8 cellular contexts compared by ENCODE assay signal in the genomic region with DNA sequence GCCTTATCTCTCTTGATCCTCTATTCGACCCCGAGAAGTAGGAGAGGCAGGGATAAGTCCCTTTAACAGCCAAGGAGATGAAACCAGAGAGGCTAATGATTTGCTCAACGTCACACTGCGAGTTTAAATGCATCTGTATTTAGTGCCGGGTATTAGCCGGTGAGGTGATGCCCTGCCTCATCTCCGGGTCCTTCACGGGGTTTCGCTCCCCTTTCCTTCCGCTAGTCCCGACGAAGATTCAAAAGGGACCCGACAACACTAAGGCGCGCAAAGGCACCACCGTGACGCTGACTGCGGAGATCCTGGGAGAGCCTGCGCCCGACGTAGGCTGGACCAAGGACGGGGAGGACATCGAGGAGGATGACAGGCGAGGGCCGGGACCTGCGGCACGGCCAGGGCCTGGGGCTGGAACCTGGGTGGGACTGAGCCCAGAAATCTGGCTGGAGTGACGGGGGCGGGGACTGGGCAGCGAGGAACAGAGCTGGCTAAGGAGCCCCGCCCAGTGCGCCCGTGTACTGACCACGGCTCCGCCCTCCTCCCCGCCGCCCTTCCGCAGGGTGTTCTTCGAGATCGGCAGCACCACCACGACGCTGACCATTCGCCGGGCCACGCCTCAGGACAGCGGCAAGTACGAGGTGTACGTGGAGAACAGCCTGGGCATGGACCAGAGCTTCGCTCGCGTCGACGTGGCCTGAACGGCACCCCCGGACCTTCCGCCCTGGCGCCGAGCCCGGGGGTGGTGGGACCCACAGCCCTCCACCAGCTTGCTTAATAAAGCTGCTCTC. TPM values are rescaled to one million over a fixed set of nuclear protein-coding genes. Genes with fewer than 3 reads are reported as not detected.
DNase-seq lines count a peak whose midpoint lies in the region; ATAC-seq and TF ChIP-seq lines count a peak whose summit lies in the region.

No MANE protein-coding gene starts in this region.

- ATAC-seq in GM21515 (IDR thresholded peaks at IDR 0.05; ENCODE audit: unreplicated experiment) (peak; percentile 13), HG02884 (IDR thresholded peaks at IDR 0.05; ENCODE audit: unreplicated experiment) (no peak)

- H3K27me3 Mint-ChIP-seq in CD8-positive, alpha-beta memory T cell: peaks cover 28 to 50% of the 10 kb centered on the region in 2 donors

- H3K4me1 ChIP-seq in CD8-positive, alpha-beta memory T cell (ENCODE audit: insufficient read depth, low read length): peaks cover 26% of the 10 kb centered on the region
- H3K4me1 ChIP-seq in esophagus squamous epithelium (peaks cover 8 to 54% (median 25%) of the 10 kb centered on the region in 3 donors), muscle layer of duodenum (ENCODE audit: control insufficient read depth in 1 of 2, insufficient read depth in 2 of 2, low read length in 2 of 2) (peaks cover 11 to 35% of the 10 kb centered on the region in 2 donors), uterus (peaks cover 0 to 4% of the 10 kb centered on the region in 2 donors)

- H3K9me3 ChIP-seq in CD8-positive, alpha-beta memory T cell (ENCODE audit: low read length): no peaks in the 10 kb centered on the region
- H3K9me3 ChIP-seq in esophagus squamous epithelium (no peaks in the 10 kb centered on the region), muscle layer of duodenum (ENCODE audit: control insufficient read depth in 1 of 2, low read length in 2 of 2) (no peaks in the 10 kb centered on the region), uterus (no peaks in the 10 kb centered on the region)

- 0 to 2% methylated on average over 20 to 30 of the region's 59 CpGs for WGBS in esophagus squamous epithelium, 2 donors

- TF ChIP-seq CTCF in esophagus squamous epithelium (IDR thresholded peaks at IDR 0.05): no peak
- TF ChIP-seq CTCF in uterus (IDR thresholded peaks at IDR 0.05): no peak

- H3K27ac ChIP-seq in CD8-positive, alpha-beta memory T cell (ENCODE audit: low read depth, low read length): peak overlapping the region; percentile 70
- peak overlapping the region; percentile 81 to 97 (median 92) for H3K27ac ChIP-seq in esophagus squamous epithelium
- H3K27ac ChIP-seq in muscle layer of duodenum (ENCODE audit: low read length): peak overlapping the region; percentile 88
- H3K27ac ChIP-seq in uterus: peak overlapping the region; percentile 94 to 95

- H3K4me1 Mint-ChIP-seq in CD8-positive, alpha-beta memory T cell: peaks cover 28 to 45% (median 32%) of the 10 kb centered on the region in 3 donors

- peaks cover 0 to 10% (median 0%) of the 10 kb centered on the region in 3 donors for H3K36me3 Mint-ChIP-seq in CD8-positive, alpha-beta memory T cell

- POLR2A ChIA-PET in CD8-positive, alpha-beta memory T cell (lab: Charles Lee): interaction anchor here (1.2 kb wide), 1 partner anchor 110 kb away, joined by 3 read pairs; a partner anchor contains a TSS

- peaks cover 36% of the 10 kb centered on the region for H3K27me3 ChIP-seq in CD8-positive, alpha-beta memory T cell (ENCODE audit: insufficient read depth, low read length, poor library complexity, severe bottlenecking)
- H3K27me3 ChIP-seq in esophagus squamous epithelium (peaks cover 0 to 53% (median 0%) of the 10 kb centered on the region in 4 donors), muscle layer of duodenum (ENCODE audit: low read depth, low read length) (peaks cover 25% of the 10 kb centered on the region), uterus (no peaks in the 10 kb centered on the region)

- no peaks in the 10 kb centered on the region for H3K36me3 ChIP-seq in CD8-positive, alpha-beta memory T cell (ENCODE audit: insufficient read depth, low read length)
- H3K36me3 ChIP-seq in esophagus squamous epithelium (peaks cover 0 to 16% (median 0%) of the 10 kb centered on the region in 3 donors), muscle layer of duodenum (ENCODE audit: control insufficient read depth in 1 of 2, insufficient read depth in 2 of 2, low read length in 2 of 2) (peaks cover 0 to 12% of the 10 kb centered on the region in 2 donors), uterus (no peaks in the 10 kb centered on the region)

- CTCF ChIA-PET in CD8-positive, alpha-beta memory T cell (lab: Charles Lee): interaction anchor here (1.0 to 6.1 kb wide), 9 partner anchors 11 to 110 kb away, joined by 3 to 102 read pairs (median 4); a partner anchor contains a TSS

- no peaks in the 10 kb centered on the region for H3K9me3 Mint-ChIP-seq in CD8-positive, alpha-beta memory T cell

- TF ChIP-seq POLR2A in esophagus squamous epithelium (IDR thresholded peaks at IDR 0.05) (peak in 2 of 4 donors; percentile 71 to 73), uterus (IDR thresholded peaks at IDR 0.05) (peak; percentile 74 to 86)

- peak overlapping the region; percentile 85 to 99 (median 96) for H3K4me3 Mint-ChIP-seq in CD8-positive, alpha-beta memory T cell

- peak overlapping the region in 4 of 8 donors; percentile 26 to 87 (median 52) for H3K27ac Mint-ChIP-seq in CD8-positive, alpha-beta memory T cell

- H3K4me3 ChIP-seq in CD8-positive, alpha-beta memory T cell (ENCODE audit: low read length): peak overlapping the region; percentile 77
- H3K4me3 ChIP-seq in esophagus squamous epithelium (peak overlapping the region; percentile 50 to 85 (median 65)), muscle layer of duodenum (ENCODE audit: low read depth in 1 of 2, low read length in 2 of 2) (peak overlapping the region; percentile 81 to 87), uterus (peak overlapping the region; percentile 52 to 57)

- DNase-seq in CD8-positive, alpha-beta memory T cell: peak in 4 of 5 donors; percentile 13 to 60 (median 34)
- peak; percentile 86 for DNase-seq in M059J (ENCODE audit: low read depth)
- peak; percentile 55 to 57 for DNase-seq in activated CD4-positive, alpha-beta T cell treated with anti-CD3 and anti-CD28 coated beads, Interleukin-2, amount 50 U/mL, for 48 hours
- DNase-seq in esophagus squamous epithelium (lab: John Stamatoyannopoulos, UW): peak; percentile 27
- DNase-seq in uterus: peak; percentile 93 to 94

- intact Hi-C loops in esophagus squamous epithelium (cut with DNase I): no loop called here
- intact Hi-C loops in uterus (cut with DNase I; ENCODE audit: low total_unique reads): no loop called here

RNA-seq across cellular contexts. Expression of a gene that starts 1.0 kb away (rescaled TPM):
- 10 to 100 TPM; 36.9 to 37.1 TPM for total RNA-seq in CD8-positive, alpha-beta memory T cell
- 32.5 TPM for polyA plus RNA-seq in CD8-positive, alpha-beta memory T cell
- total RNA-seq in M059J (2014; rRNA removed; shearing (Covaris generic)): 81.6 and 89.2 TPM in 2 replicates
- total RNA-seq in esophagus squamous epithelium (10 to 100 TPM; 18.1 to 31.1 (median 26.4) TPM), uterus (10 to 100 TPM; 14.1 to 39.5 (median 27.6) TPM)

RNA-seq across cellular contexts. Expression of a gene that starts 16.6 kb away (rescaled TPM):
- total RNA-seq in CD8-positive, alpha-beta memory T cell: not detected
- polyA plus RNA-seq in CD8-positive, alpha-beta memory T cell: not detected
- 0.02 and 0.10 TPM in 2 replicates for total RNA-seq in M059J (2014; rRNA removed; shearing (Covaris generic))
- total RNA-seq in esophagus squamous epithelium: not detected
- total RNA-seq in uterus: under 1 TPM in 2 of 4 donors, not detected in 2; 0.21 to 0.30 TPM

RNA-seq across cellular contexts. Expression of a gene that starts 45.9 kb away (rescaled TPM):
- 10 to 100 TPM; 32.9 to 36.5 TPM for total RNA-seq in CD8-positive, alpha-beta memory T cell
- 8.7 TPM for polyA plus RNA-seq in CD8-positive, alpha-beta memory T cell
- 117 and 227 TPM in 2 replicates for total RNA-seq in M059J (2014; rRNA removed; shearing (Covaris generic))
- total RNA-seq in esophagus squamous epithelium: 10 to 100 TPM; 40.4 to 56.6 (median 52.6) TPM
- 100 to 1,000 TPM in 1 of 4 donors, 10 to 100 TPM in 3; 16.5 to 194 (median 42.5) TPM for total RNA-seq in uterus

RNA-seq across cellular contexts. Expression of a gene that starts 46.1 kb away (rescaled TPM):
- total RNA-seq in CD8-positive, alpha-beta memory T cell: 1 to 10 TPM; 5.2 to 6.0 TPM
- polyA plus RNA-seq in CD8-positive, alpha-beta memory T cell: not detected
- 2.5 and 3.5 TPM in 2 replicates for total RNA-seq in M059J (2014; rRNA removed; shearing (Covaris generic))
- total RNA-seq in esophagus squamous epithelium (under 1 TPM; 0.62 to 0.87 (median 0.78) TPM), uterus (1 to 10 TPM in 2 of 4 donors, under 1 TPM in 1, not detected in 1; 0.77 to 5.3 (median 5.1) TPM)

Comparison
In these comparisons a context has a peak if more than half of its experiments do, and no peak if none do; other contexts are left out.
1. DNase-seq: peak in every context shown above with its lines; median percentile 94 in uterus; 86 in M059J; 56 in activated CD4-positive, alpha-beta T cell treated with anti-CD3 and anti-CD28 coated beads, Interleukin-2, amount 50 U/mL, for 48 hours; 34 in CD8-positive, alpha-beta memory T cell; 27 in esophagus squamous epithelium.